In the genomic region with DNA sequence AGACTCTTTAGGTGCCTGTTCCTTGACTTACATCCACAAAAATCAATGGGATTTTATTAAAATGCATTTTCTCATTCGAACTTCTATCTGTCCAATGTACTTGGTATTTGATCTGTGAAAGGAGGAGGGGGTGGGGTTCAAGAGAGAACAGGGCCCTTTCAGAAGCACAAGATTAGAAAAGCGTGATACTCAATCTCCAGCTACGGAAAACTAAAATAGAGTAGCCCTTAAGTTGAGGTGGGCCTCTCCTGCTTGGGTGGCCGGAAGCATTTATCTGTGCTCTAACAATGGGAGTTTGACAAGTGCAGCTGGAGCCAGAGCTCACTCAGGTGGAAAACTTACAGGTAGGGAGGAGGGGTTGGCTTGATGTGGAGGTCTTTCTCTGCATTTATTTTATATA, we compare ENCODE assay signal across 17 cellular contexts. TPM values are rescaled to one million over a fixed set of nuclear protein-coding genes. Genes with fewer than 3 reads are reported as not detected.
A peak's percentile ranks its signal among the peaks of the same experiment; 100 is the strongest.
DNase-seq lines count a peak whose midpoint lies in the region; ATAC-seq and TF ChIP-seq lines count a peak whose summit lies in the region.
"Had no signal": no experiment of that assay in that cellular context is flagged by ENCODE, and none has a peak within 500 bp of the region (broad histone marks: within the 10 kb centered on the region; RNA-seq: fewer than 3 reads in every experiment).

No MANE protein-coding gene starts in this region.

- H3K56ac ChIP-seq in mesendoderm (ENCODE audit: low read length), result peak overlapping the region; percentile 17

- H3K79me2 ChIP-seq in mesendoderm (ENCODE audit: control insufficient read depth, insufficient read depth, low read length) (no peaks in the 10 kb centered on the region), osteoblast (ENCODE audit: insufficient read depth, low read length) (no peaks in the 10 kb centered on the region)

- H3K27ac ChIP-seq in heart right ventricle, result peak overlapping the region in 5 of 10 donors; percentile 41 to 73 (median 57)
- peak overlapping the region; percentile 30 for H3K27ac ChIP-seq in mesendoderm (ENCODE audit: low read depth, low read length)
- no peak overlapping the region for H3K27ac ChIP-seq in vagina
- H3K27ac ChIP-seq in osteoblast (ENCODE audit: low read depth, low read length), result no peak overlapping the region
- H3K27ac ChIP-seq: body of pancreas had no signal

- no peaks in the 10 kb centered on the region for H4K20me1 ChIP-seq in osteoblast (ENCODE audit: insufficient read depth, low read length)

- H3K4me1 ChIP-seq in heart right ventricle (peaks cover 0 to 25% (median 14%) of the 10 kb centered on the region in 9 donors), endocrine pancreas (ENCODE audit: control insufficient read depth, insufficient read depth, low read length) (peaks cover 8% of the 10 kb centered on the region), mesendoderm (ENCODE audit: control insufficient read depth, low read depth, low read length) (peaks cover 14% of the 10 kb centered on the region), vagina (no peaks in the 10 kb centered on the region), osteoblast (ENCODE audit: insufficient read depth, low read length) (no peaks in the 10 kb centered on the region)

- H3K23ac ChIP-seq in mesendoderm (ENCODE audit: low read length), result no peak overlapping the region

- no peak for TF ChIP-seq POLR2A in vagina (IDR thresholded peaks at IDR 0.05)

- H3K18ac ChIP-seq in mesendoderm (ENCODE audit: low read length), result no peak overlapping the region

- ATAC-seq in heart right ventricle (no peak), Right ventricle myocardium inferior (no peak)

- H3K79me1 ChIP-seq in mesendoderm (ENCODE audit: low read length), result no peaks in the 10 kb centered on the region

- no peak overlapping the region for H2BK15ac ChIP-seq in mesendoderm (replicated peaks; ENCODE audit: low read depth)

- no peak overlapping the region for H4K8ac ChIP-seq in mesendoderm (ENCODE audit: low read depth, low read length)

- H3K27me3 ChIP-seq in heart right ventricle (peaks cover 0 to 61% (median 6%) of the 10 kb centered on the region in 7 donors), endocrine pancreas (ENCODE audit: control insufficient read depth, insufficient read depth, low read length) (no peaks in the 10 kb centered on the region), mesendoderm (ENCODE audit: insufficient read depth, low read length, poor library complexity) (peaks cover 9% of the 10 kb centered on the region), vagina (no peaks in the 10 kb centered on the region), osteoblast (ENCODE audit: insufficient read depth, low read length) (peaks cover 28% of the 10 kb centered on the region)

- DNase-seq in heart right ventricle, result no peak
- no peak for DNase-seq in Right ventricle myocardium inferior (ENCODE audit: missing footprints)
- no peak for DNase-seq in mesendoderm
- peak in 1 of 2 donors; percentile 37 for DNase-seq in vagina (ENCODE audit: extremely low spot score in 2 of 2)
- DNase-seq in activated CD8-positive, alpha-beta memory T cell treated with anti-CD3 and anti-CD28 coated beads for 24 hours, result no peak
- no peak for DNase-seq in H4 (ENCODE audit: low spot score)
- DNase-seq in osteoblast (ENCODE audit: insufficient read length, low spot score, missing footprints), result no peak
- DNase-seq: activated B cell treated with CpG ODN at 0.5 μM for 24 hours; activated gamma-delta T cell treated with Interleukin-2 at 50 U/mL for 16 hours; effector memory CD8-positive, alpha-beta T cell; foreskin melanocyte; kidney glomerular epithelial cell; NCI-H446 treated with DMSO at 0.1 percent for 48 hours; PC-3 had no signal

- no peak overlapping the region for H2AK5ac ChIP-seq in mesendoderm (ENCODE audit: low read length)

- no peak overlapping the region for H2AFZ ChIP-seq in osteoblast (ENCODE audit: low read length)

- H3K4ac ChIP-seq in mesendoderm (ENCODE audit: low read depth, low read length), result no peak overlapping the region

- no peak overlapping the region for H2BK5ac ChIP-seq in mesendoderm (ENCODE audit: low read length)

- no peaks in the 10 kb centered on the region for H3K36me3 ChIP-seq in heart right ventricle
- H3K36me3 ChIP-seq in endocrine pancreas (ENCODE audit: control insufficient read depth, insufficient read depth, low read length), result no peaks in the 10 kb centered on the region
- H3K36me3 ChIP-seq in mesendoderm (ENCODE audit: control insufficient read depth, insufficient read depth, low read length), result no peaks in the 10 kb centered on the region
- no peaks in the 10 kb centered on the region for H3K36me3 ChIP-seq in vagina
- no peaks in the 10 kb centered on the region for H3K36me3 ChIP-seq in osteoblast (ENCODE audit: insufficient read depth, low read length)

- WGBS in heart right ventricle, 2 donors, result 36 to 58% methylated on average over 4 of the region's 4 CpGs
- no CpG with 5 or more reads among the region's 4 CpGs for WGBS in mesendoderm (ENCODE audit: extremely low coverage, insufficient coverage, low lambda C conversion rate)

- H3K4me3 ChIP-seq in heart right ventricle, result peak overlapping the region; percentile 23 to 61 (median 48)
- H3K4me3 ChIP-seq in endocrine pancreas (ENCODE audit: control insufficient read depth, insufficient read depth, low read length), result peak overlapping the region; percentile 41
- H3K4me3 ChIP-seq in mesendoderm (ENCODE audit: low read length), result no peak overlapping the region
- peak overlapping the region; percentile 14 to 27 for H3K4me3 ChIP-seq in vagina
- no peak overlapping the region for H3K4me3 ChIP-seq in osteoblast (ENCODE audit: insufficient read depth, low read length)
- H3K4me3 ChIP-seq: body of pancreas had no signal

- no peak overlapping the region for H2BK120ac ChIP-seq in mesendoderm (ENCODE audit: low read depth, low read length)

- H4K5ac ChIP-seq in mesendoderm (ENCODE audit: low read length), result no peak overlapping the region

- intact Hi-C loops in heart right ventricle (cut with DNase I), result loop anchor here in 3 of 10 donors (5.0 to 10.0 kb wide), 3 partner anchors 33 to 99 kb away; a partner anchor contains a TSS
- intact Hi-C loops in Right ventricle myocardium inferior (cut with DNase I), result no loop called here
- intact Hi-C loops in vagina (cut with DNase I), result no loop called here

- H3K9me3 ChIP-seq in heart right ventricle, result no peaks in the 10 kb centered on the region
- no peaks in the 10 kb centered on the region for H3K9me3 ChIP-seq in endocrine pancreas (ENCODE audit: control insufficient read depth, low read length)
- no peaks in the 10 kb centered on the region for H3K9me3 ChIP-seq in vagina
- no peaks in the 10 kb centered on the region for H3K9me3 ChIP-seq in osteoblast (ENCODE audit: low read depth, low read length)
- H3K9me3 ChIP-seq: body of pancreas had no signal

- H3K9ac ChIP-seq in endocrine pancreas (ENCODE audit: control insufficient read depth, insufficient read depth, low read length) (no peak overlapping the region), mesendoderm (ENCODE audit: low read length) (no peak overlapping the region)

- H3K4me2 ChIP-seq in mesendoderm (ENCODE audit: low read length), result peak overlapping the region; percentile 8
- no peak overlapping the region for H3K4me2 ChIP-seq in osteoblast (ENCODE audit: insufficient read depth, low read length)

- TF ChIP-seq CTCF in heart right ventricle (IDR thresholded peaks at IDR 0.05) (no peak), vagina (IDR thresholded peaks at IDR 0.05) (no peak), osteoblast (IDR thresholded peaks at IDR 0.05; ENCODE audit: extremely low read depth, low read depth, low read length) (no peak)

RNA-seq across cellular contexts. Expression of a gene that starts 0.5 kb away (rescaled TPM):
- total RNA-seq in heart right ventricle (10 to 100 TPM in 3 of 10 donors, 1 to 10 TPM in 7; 1.8 to 16.3 (median 4.6) TPM), Right ventricle myocardium inferior (3.1 TPM), vagina (not detected), osteoblast (not detected in 2 replicates)
- polyA plus RNA-seq in heart right ventricle, result 1 to 10 TPM; 1.2 to 2.3 TPM
- 0.32 TPM for polyA plus RNA-seq in mesendoderm (2013, experiment 1 of 2)
- polyA plus RNA-seq in mesendoderm (2013, experiment 2 of 2), result 0.35 TPM
- total RNA-seq in H4 (2014; rRNA removed; shearing (Covaris generic)), result not detected in 2 replicates
- total RNA-seq: activated B cell treated with CpG ODN at 0.5 μM for 24 hours, PC-3, renal cortical epithelial cell had no signal

Comparison
In these comparisons a context has a peak if more than half of its experiments do, and no peak if none do; other contexts are left out.
1. H3K4me3 ChIP-seq: peak in heart right ventricle (10 of 10), endocrine pancreas (single experiment) and vagina (2 of 2); none in mesendoderm (single experiment) and osteoblast (single experiment).